ENCODE assay signal across 1 cellular context in the genomic region with DNA sequence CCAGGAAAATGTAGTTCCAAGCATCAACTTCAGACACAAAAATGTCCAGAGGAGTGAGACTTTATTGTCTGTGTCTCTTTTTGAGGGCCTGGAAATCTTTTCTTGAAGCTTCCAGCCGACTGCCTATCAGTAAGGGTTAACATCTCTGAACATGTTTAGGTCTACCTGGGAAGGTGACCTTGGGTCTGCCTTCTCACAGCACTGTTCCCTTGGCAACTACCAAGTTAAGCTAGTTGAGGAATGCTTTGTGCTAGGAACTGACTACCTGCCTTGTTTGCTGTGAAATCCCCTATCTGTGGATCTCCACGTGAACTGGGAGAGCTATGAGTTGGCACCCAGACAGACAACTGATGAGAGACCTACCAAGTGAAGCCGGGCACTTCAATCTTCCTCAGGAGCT.
TF ChIP-seq lines count a peak whose summit lies in the region.

No MANE protein-coding gene starts in this region.

TF ChIP-seq in HepG2, 621 proteins besides CTCF, POLR2A, EP300 and RAD21 (continued from another document):
- TF ChIP-seq ZNF720 (CRISPR knock-in tag; IDR thresholded peaks at IDR 0.05): no peak
